ENCODE assay signal across 8 cellular contexts in the genomic region with DNA sequence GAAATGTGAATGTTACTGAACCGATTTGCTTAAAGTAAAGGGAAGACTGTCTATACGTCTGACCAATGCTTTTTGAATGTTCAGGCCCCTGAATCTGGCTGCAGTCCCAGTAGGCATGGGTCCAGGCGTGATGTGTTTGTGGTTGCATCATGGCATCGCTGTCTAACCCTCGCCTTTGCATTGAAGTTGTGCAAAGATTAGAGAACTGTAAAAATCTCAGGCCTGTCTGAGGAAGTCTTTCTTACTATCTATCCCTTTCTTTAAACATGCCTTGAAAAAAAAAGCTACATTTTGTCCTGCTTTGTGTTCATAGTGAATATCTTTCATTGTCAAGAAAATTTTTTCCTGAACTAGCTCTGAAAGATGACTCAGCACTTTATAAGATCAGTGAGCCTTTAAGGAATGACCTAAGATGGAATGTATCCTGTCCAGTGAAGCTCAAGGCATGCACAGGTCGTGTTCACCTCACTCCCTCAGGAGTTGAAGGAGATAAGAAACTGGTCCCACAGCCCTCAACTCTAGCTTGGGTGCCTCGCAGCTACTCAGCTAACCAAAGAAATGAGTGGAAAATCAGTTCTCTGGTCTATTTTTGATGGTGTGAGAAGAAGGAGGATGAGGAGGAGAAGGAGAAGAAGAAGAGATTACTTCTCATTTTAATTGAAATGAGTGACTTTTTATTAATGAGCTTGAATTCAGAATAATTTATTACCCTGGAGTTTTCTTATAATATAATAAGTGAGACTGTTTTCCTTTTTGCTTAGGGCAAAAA. TPM values are rescaled to one million over a fixed set of nuclear protein-coding genes. Genes with fewer than 3 reads are reported as not detected.
DNase-seq lines count a peak whose midpoint lies in the region; ATAC-seq and TF ChIP-seq lines count a peak whose summit lies in the region.

No MANE protein-coding gene starts in this region.

- CTCF ChIA-PET in A673 (lab: Charles Lee) (interaction anchor here (0.7 kb wide), 1 partner anchor 1261 kb away, joined by 12 read pairs; no protein-coding TSS in a partner anchor), IMR-90 (lab: Yijun Ruan, JAX) (interaction anchor here (0.9 to 1.6 kb wide), 3 partner anchors 10 to 111 kb away, joined by 3 read pairs; no protein-coding TSS in a partner anchor)

- POLR2A ChIA-PET in A673 (lab: Charles Lee; ENCODE audit: low non-redundant PET) (no interaction called here), IMR-90 (lab: Charles Lee; ENCODE audit: unreplicated experiment) (interaction anchor here (0.6 kb wide), 2 partner anchors 13 to 99 kb away, joined by 4 to 8 read pairs; partner anchors contain the start of gene HDDC2)

- H3K56ac ChIP-seq in IMR-90 (ENCODE audit: extremely low read depth, insufficient read depth, low read length): peak overlapping the region; percentile 62; the same call in 1 of the 2 replicates

- DNase-seq in A673 (ENCODE audit: low spot score) (peak; percentile 68), IMR-90 (peak; percentile 94), brain pericyte (ENCODE audit: low read depth, low spot score) (peak; percentile 70), lower lobe of right lung (peak; percentile 70)

- WGBS in IMR-90 (ENCODE audit: extremely low coverage in 2 of 2, insufficient read length in 1 of 2), 2 experiments: 5% methylated on average over 2 of the region's 7 CpGs; no CpG with 5 or more reads in 1 of the 2 experiments

- H2AK5ac ChIP-seq in IMR-90 (ENCODE audit: low read depth, low read length): peak overlapping the region; percentile 84; the same call in 1 of the 2 replicates

- peak overlapping the region; percentile 60 for H4K91ac ChIP-seq in IMR-90 (ENCODE audit: insufficient read depth, low read depth, low read length)

- H3K36me3 ChIP-seq in A673 (ENCODE audit: insufficient read depth, low read length, poor library complexity, severe bottlenecking) (no peaks in the 10 kb centered on the region), IMR-90 (ENCODE audit: control insufficient read depth, insufficient read depth, low read length) (no peaks in the 10 kb centered on the region), lower lobe of right lung (no peaks in the 10 kb centered on the region)

- dilution Hi-C loops in IMR-90 (cut with HindIII; ENCODE audit: low sequenced_read_pairs, unreplicated experiment): no loop called here

- no peak for TF ChIP-seq POLR2A in IMR-90 (IDR thresholded peaks at IDR 0.05; ENCODE audit: low read depth, low read length)

- H3K18ac ChIP-seq in IMR-90 (ENCODE audit: low read depth, low read length): peak overlapping the region; percentile 89

- H3K9ac ChIP-seq in IMR-90 (ENCODE audit: low read depth, low read length): 0 out of 2 replicates have a peak overlapping the region, but pooled peaks have one; percentile 28

- H3K4me2 ChIP-seq in IMR-90 (ENCODE audit: low read depth, low read length): peak overlapping the region; percentile 51

- peak overlapping the region; percentile 75; the same call in 1 of the 3 replicates for H2BK15ac ChIP-seq in IMR-90 (ENCODE audit: low read depth, low read length)

- peak overlapping the region; percentile 78 for H3K4ac ChIP-seq in IMR-90 (ENCODE audit: low read depth, low read length)

- H3K79me1 ChIP-seq in IMR-90 (ENCODE audit: low read depth in 1 of 2, low read length in 2 of 2): no peaks in the 10 kb centered on the region

- H3K14ac ChIP-seq in IMR-90 (replicated peaks; ENCODE audit: low read depth, low read length): peak overlapping the region; percentile 23

- H3K27me3 ChIP-seq in A673 (replicated peaks; ENCODE audit: insufficient read depth, low read depth, low read length, poor library complexity) (no peaks in the 10 kb centered on the region), IMR-90 (ENCODE audit: control insufficient read depth, insufficient read depth, low read length) (no peaks in the 10 kb centered on the region), lower lobe of right lung (ENCODE audit: low read depth) (no peaks in the 10 kb centered on the region)

- in situ Hi-C loops in IMR-90 (cut with MboI; ENCODE audit: low sequenced_read_pairs): no loop called here

- peak overlapping the region; percentile 75 for H2BK20ac ChIP-seq in IMR-90 (ENCODE audit: low read depth, low read length)

- H3K9me3 ChIP-seq in A673 (ENCODE audit: low read depth, low read length, poor library complexity, severe bottlenecking) (no peaks in the 10 kb centered on the region), IMR-90 (ENCODE audit: control insufficient read depth, insufficient read depth, low read length) (no peaks in the 10 kb centered on the region), lower lobe of right lung (no peaks in the 10 kb centered on the region)

- peak overlapping the region; percentile 57 for H3K23ac ChIP-seq in IMR-90 (ENCODE audit: low read depth, low read length)

- BruUV-seq in A673 (replicated peaks; lab: Mats Ljungman, UMichigan) (no TSS peak), IMR-90 (replicated peaks; lab: Mats Ljungman, UMichigan) (no TSS peak)

- peak overlapping the region; percentile 87 for H2BK120ac ChIP-seq in IMR-90 (ENCODE audit: low read depth, low read length)

- H3K9me1 ChIP-seq in IMR-90 (ENCODE audit: insufficient read depth, low read length): peaks cover 3% of the 10 kb centered on the region; the same call in 1 of the 2 replicates

- TF ChIP-seq CTCF in A673 (conservative IDR thresholded peaks at IDR 0.05; ENCODE audit: low read depth, low read length): no peak
- TF ChIP-seq CTCF in IMR-90 (conservative IDR thresholded peaks at IDR 0.05; ENCODE audit: low read depth, low read length): no peak
- TF ChIP-seq CTCF in lower lobe of right lung (IDR thresholded peaks at IDR 0.05): no peak

- peak overlapping the region; percentile 74 for H2AFZ ChIP-seq in IMR-90 (replicated peaks; ENCODE audit: low read length, poor library complexity)

- peak overlapping the region; percentile 94 for H2BK5ac ChIP-seq in IMR-90 (ENCODE audit: low read depth, low read length, poor library complexity, severe bottlenecking)

- H4K5ac ChIP-seq in IMR-90 (ENCODE audit: low read depth, low read length): peak overlapping the region; percentile 90

- H2AK9ac ChIP-seq in IMR-90 (replicated peaks; ENCODE audit: low read depth, low read length, poor library complexity): no peak overlapping the region

- no peaks in the 10 kb centered on the region for H4K20me1 ChIP-seq in IMR-90 (ENCODE audit: insufficient read depth, low read length)

- H3K4me3 ChIP-seq in A673 (ENCODE audit: low read depth, low read length, poor library complexity, severe bottlenecking): no peak overlapping the region
- no peak overlapping the region for H3K4me3 ChIP-seq in IMR-90 (ENCODE audit: insufficient read depth, low read depth, low read length)
- H3K4me3 ChIP-seq in lower lobe of right lung: no peak overlapping the region

- peak overlapping the region in 1 of 2 experiments; percentile 65; a peak in 2 of 4 replicates for H4K8ac ChIP-seq in IMR-90 (ENCODE audit: low read depth in 2 of 2, low read length in 2 of 2)

- H3K4me1 ChIP-seq in A673 (ENCODE audit: insufficient read depth, low read length, poor library complexity, severe bottlenecking): peaks cover 19% of the 10 kb centered on the region
- H3K4me1 ChIP-seq in IMR-90 (ENCODE audit: control insufficient read depth, insufficient read depth, low read length): peaks cover 13% of the 10 kb centered on the region
- H3K4me1 ChIP-seq in lower lobe of right lung: peaks cover 38% of the 10 kb centered on the region

- intact Hi-C loops in A673 (cut with micrococcal nuclease; ENCODE audit: unreplicated experiment) (no loop called here), IMR-90 (cut with micrococcal nuclease) (loop anchor here (2.0 to 5.0 kb wide), 5 partner anchors 19 to 330 kb away; partner anchors contain the start of genes HDDC2 and RNF217), lower lobe of right lung (cut with DNase I) (no loop called here)

- peak; percentile 77 for ATAC-seq in IMR-90 (ENCODE audit: low read depth)
- ATAC-seq in lower lobe of right lung: peak; percentile 48 to 53
- ATAC-seq in GM21526 (IDR thresholded peaks at IDR 0.05; ENCODE audit: low FRiP score, unreplicated experiment): no peak
- ATAC-seq in HG02884 (IDR thresholded peaks at IDR 0.05; ENCODE audit: unreplicated experiment): no peak
- no peak for ATAC-seq in GM21390 (IDR thresholded peaks at IDR 0.05; ENCODE audit: unreplicated experiment)
- no peak for ATAC-seq in HG02840 (IDR thresholded peaks at IDR 0.05; ENCODE audit: low FRiP score, unreplicated experiment)

- H3K27ac ChIP-seq in A673 (ENCODE audit: low read depth, low read length, poor library complexity, severe bottlenecking) (peak overlapping the region; percentile 73), IMR-90 (ENCODE audit: insufficient read depth, low read length) (peak overlapping the region; percentile 99), lower lobe of right lung (no peak overlapping the region)

- no peak for TF ChIP-seq RAD21 in IMR-90 (IDR thresholded peaks at IDR 0.05; ENCODE audit: low read length)

TF ChIP-seq in IMR-90, 13 proteins besides CTCF, POLR2A, EP300 and RAD21 (continues in another document):
- peak; percentile 99 for TF ChIP-seq MAFK (IDR thresholded peaks at IDR 0.05; ENCODE audit: low read depth, low read length)
- peak; percentile 48; the same call in 1 of the 2 replicates for TF ChIP-seq BHLHE40 (IDR thresholded peaks at IDR 0.05; ENCODE audit: low read depth, low read length)
- peak; percentile 19; the same call in 1 of the 2 replicates for TF ChIP-seq FOS (IDR thresholded peaks at IDR 0.05; ENCODE audit: low read depth, low read length)
- 0 out of 2 replicates have a peak, but pooled peaks have one; percentile 14 for TF ChIP-seq SMC3 (IDR thresholded peaks at IDR 0.05; ENCODE audit: low read depth, low read length)
- TF ChIP-seq MXI1 (IDR thresholded peaks at IDR 0.05; ENCODE audit: borderline replicate concordance, low read depth, low read length): no peak
- TF ChIP-seq NFE2L2 (IDR thresholded peaks at IDR 0.05; ENCODE audit: low read depth, low read length): peak; percentile 100
- TF ChIP-seq RCOR1 (IDR thresholded peaks at IDR 0.05; ENCODE audit: insufficient replicate concordance, low read length): no peak
- TF ChIP-seq RFX5 (IDR thresholded peaks at IDR 0.05; ENCODE audit: low read depth, low read length): no peak
- no peak for TF ChIP-seq CHD1 (IDR thresholded peaks at IDR 0.05; ENCODE audit: low read depth, low read length)
- TF ChIP-seq MAZ (IDR thresholded peaks at IDR 0.05; ENCODE audit: borderline replicate concordance, low read depth, low read length): no peak

RNA-seq across cellular contexts. Expression of gene TPD52L1, which starts 48.6 kb away (rescaled TPM):
- total RNA-seq in A673 (2021): 2.0 and 5.4 TPM in 2 replicates
- total RNA-seq in IMR-90 (2012; rRNA removed): 10.2 and 10.8 TPM in 2 replicates
- 13.5 and 13.7 TPM in 2 replicates for polyA plus RNA-seq in IMR-90 (2012; rRNA removed)
- 14.6 and 20.1 TPM in 2 replicates for polyA plus RNA-seq in IMR-90 (2012; cell fraction: cytosol; rRNA removed)
- 3.8 and 12.7 TPM in 2 replicates for polyA plus RNA-seq in IMR-90 (2012; cell fraction: nucleus; rRNA removed; ENCODE audit: low replicate concordance)
- 15.6 TPM for total RNA-seq in lower lobe of right lung

Comparison
In these comparisons a context has a peak if more than half of its experiments do, and no peak if none do; other contexts are left out.
1. ATAC-seq: peak in IMR-90 (single experiment) and lower lobe of right lung (2 of 2); none in GM21526 (single experiment), HG02884 (single experiment), GM21390 (single experiment) and HG02840 (single experiment).
2. Peak in every context shown above with its lines, with median percentiles within 50 percentile points of each other: DNase-seq.